1 cellular context compared by ENCODE assay signal in the genomic region with DNA sequence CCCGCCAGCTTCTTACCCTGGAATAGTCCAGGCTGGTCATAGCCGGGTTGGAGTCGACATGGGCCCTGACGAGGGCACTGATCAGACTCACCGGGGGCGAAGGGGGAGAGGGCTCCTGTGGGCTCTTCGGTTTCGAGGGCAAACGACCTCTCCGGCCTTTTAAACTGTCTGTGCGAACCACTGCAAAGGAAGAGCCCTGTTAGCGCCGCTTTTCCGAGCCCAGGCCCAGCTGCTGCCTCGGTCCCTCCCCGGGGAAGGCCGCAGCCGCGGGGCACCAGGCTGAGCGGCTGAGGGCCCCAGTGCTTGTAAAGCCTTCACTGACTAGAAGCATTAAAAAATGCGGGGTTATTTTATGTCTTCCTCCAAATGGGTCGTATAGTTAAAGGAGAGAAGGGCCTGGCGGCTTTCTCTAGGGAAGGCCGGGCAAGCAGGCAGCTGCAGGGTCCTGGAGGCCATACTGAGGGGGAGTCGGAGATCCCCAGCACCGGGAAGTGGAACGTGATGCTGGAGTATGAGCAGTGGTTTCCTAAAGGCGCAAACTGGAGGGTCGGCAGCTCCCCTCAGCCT.
A peak's percentile ranks its signal among the peaks of the same experiment; 100 is the strongest.
TF ChIP-seq lines count a peak whose summit lies in the region.

No MANE protein-coding gene starts in this region.

TF ChIP-seq in IMR-90, 13 proteins besides CTCF, POLR2A, EP300 and RAD21:
- TF ChIP-seq MAFK (IDR thresholded peaks at IDR 0.05; ENCODE audit: low read depth, low read length) (no peak), MAZ (IDR thresholded peaks at IDR 0.05; ENCODE audit: borderline replicate concordance, low read depth, low read length) (0 out of 2 replicates have a peak, but pooled peaks have one; percentile 7), FOS (IDR thresholded peaks at IDR 0.05; ENCODE audit: low read depth, low read length) (no peak), RCOR1 (IDR thresholded peaks at IDR 0.05; ENCODE audit: insufficient replicate concordance, low read length) (no peak), SMC3 (IDR thresholded peaks at IDR 0.05; ENCODE audit: low read depth, low read length) (no peak), MXI1 (IDR thresholded peaks at IDR 0.05; ENCODE audit: borderline replicate concordance, low read depth, low read length) (no peak)
